In genomic region chr1:3315399-3315798, GRCh38 we compare ENCODE assay signal across 1 cellular context.
TF ChIP-seq lines count a peak whose summit lies in the region.

No MANE protein-coding gene starts in this region.

TF ChIP-seq in SK-N-SH, 30 proteins besides CTCF, POLR2A, EP300 and RAD21 (continued from another document):
- TF ChIP-seq FOXM1 (IDR thresholded peaks at IDR 0.05; ENCODE audit: low read depth) (no peak), TEAD4 (IDR thresholded peaks at IDR 0.05; ENCODE audit: borderline replicate concordance, insufficient read depth) (no peak), MEF2A (IDR thresholded peaks at IDR 0.05; ENCODE audit: borderline replicate concordance, low read depth) (no peak), RFX5 (IDR thresholded peaks at IDR 0.05; ENCODE audit: low read length) (no peak), EZH2phosphoT487 (IDR thresholded peaks at IDR 0.05; ENCODE audit: borderline replicate concordance, low read depth) (no peak), FOSL2 (IDR thresholded peaks at IDR 0.05; ENCODE audit: borderline replicate concordance, low read depth) (no peak)
